In the genomic region with DNA sequence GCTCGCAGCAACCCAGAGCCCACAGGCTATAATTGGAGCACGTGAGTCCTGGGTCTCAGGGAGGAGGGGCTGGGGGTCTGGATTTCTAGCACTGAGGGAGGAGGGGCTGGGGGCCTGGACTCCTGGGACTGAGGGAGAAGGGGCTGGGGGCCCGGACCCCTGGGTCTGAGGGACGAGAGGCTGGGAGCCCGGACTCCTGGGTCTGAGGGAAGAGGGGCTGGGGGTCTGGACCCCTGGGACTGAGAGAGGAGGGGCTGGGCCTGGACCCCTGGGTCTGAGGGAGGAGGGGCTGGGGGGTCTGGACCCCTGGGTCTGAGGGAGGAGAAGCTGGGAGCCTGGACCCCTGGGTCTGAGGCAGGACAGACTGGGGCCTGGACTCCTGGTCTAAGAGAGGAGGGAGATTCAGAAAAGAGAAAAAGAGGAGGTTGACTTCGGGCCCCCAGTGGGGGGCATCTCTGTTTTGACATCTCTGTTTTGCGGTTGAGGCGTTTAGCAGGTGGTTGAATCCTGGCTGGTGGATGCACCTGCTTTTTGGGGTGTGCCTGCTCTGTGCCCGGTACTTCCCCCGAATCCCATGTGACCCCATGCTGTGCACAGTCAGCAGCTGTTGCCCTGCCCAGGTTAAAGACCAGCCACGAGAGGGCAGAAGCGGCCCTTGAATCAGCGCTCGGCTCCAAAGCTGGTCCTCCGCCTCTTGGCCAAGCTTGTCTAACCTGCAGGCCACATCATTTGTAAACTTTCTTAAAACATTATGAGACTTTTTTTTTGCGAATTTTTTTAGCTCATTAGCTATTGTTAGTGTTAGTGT, we compare ENCODE assay signal across 8 cellular contexts. TPM values are rescaled to one million over a fixed set of nuclear protein-coding genes. Genes with fewer than 3 reads are reported as not detected.
DNase-seq lines count a peak whose midpoint lies in the region; ATAC-seq and TF ChIP-seq lines count a peak whose summit lies in the region.

No MANE protein-coding gene starts in this region.

- peak; percentile 65 for TF ChIP-seq CTCF in retinal pigment epithelial cell (conservative IDR thresholded peaks at IDR 0.05; ENCODE audit: low read depth, low read length)

- H3K36me3 Mint-ChIP-seq in activated T-helper 17 cell treated with anti-CD3 and anti-CD28 coated beads, Interleukin-2, amount 50 U/mL, for 72 hours (ENCODE audit: low read depth) = peaks cover 22% of the 10 kb centered on the region

- ATAC-seq in GM18502 (IDR thresholded peaks at IDR 0.05; ENCODE audit: poor library complexity, unreplicated experiment) (peak; percentile 92), HG02759 (IDR thresholded peaks at IDR 0.05; ENCODE audit: unreplicated experiment) (peak; percentile 87), GM19455 (IDR thresholded peaks at IDR 0.05; ENCODE audit: unreplicated experiment) (no peak)
- ATAC-seq in activated T-helper 17 cell treated with anti-CD3 and anti-CD28 coated beads, Interleukin-2, amount 50 U/mL, for 72 hours (replicated peaks) = peak; percentile 98

- no peaks in the 10 kb centered on the region for H3K4me1 Mint-ChIP-seq in activated T-helper 17 cell treated with anti-CD3 and anti-CD28 coated beads, Interleukin-2, amount 50 U/mL, for 72 hours

- H3K27me3 Mint-ChIP-seq in activated T-helper 17 cell treated with anti-CD3 and anti-CD28 coated beads, Interleukin-2, amount 50 U/mL, for 72 hours = no peaks in the 10 kb centered on the region

- H3K4me3 ChIP-seq in retinal pigment epithelial cell (ENCODE audit: low read length) = no peak overlapping the region

- no peak overlapping the region for H3K4me3 Mint-ChIP-seq in activated T-helper 17 cell treated with anti-CD3 and anti-CD28 coated beads, Interleukin-2, amount 50 U/mL, for 72 hours

- H3K9me3 Mint-ChIP-seq in activated T-helper 17 cell treated with anti-CD3 and anti-CD28 coated beads, Interleukin-2, amount 50 U/mL, for 72 hours = no peaks in the 10 kb centered on the region

- intact Hi-C loops in head of caudate nucleus (cut with DNase I) = loop anchor here (10.0 kb wide), 1 partner anchor 79 kb away; no protein-coding TSS in a partner anchor

- DNase-seq in head of caudate nucleus = peak; percentile 13 to 76 (median 49)
- no peak for DNase-seq in retinal pigment epithelial cell (ENCODE audit: low read depth)
- no peak for DNase-seq in HK-2 (ENCODE audit: unreplicated experiment)

- no peak overlapping the region for H3K27ac Mint-ChIP-seq in activated T-helper 17 cell treated with anti-CD3 and anti-CD28 coated beads, Interleukin-2, amount 50 U/mL, for 72 hours

TF ChIP-seq in PFSK-1, 5 proteins besides CTCF, POLR2A, EP300 and RAD21:
- TF ChIP-seq, protein P1, sequence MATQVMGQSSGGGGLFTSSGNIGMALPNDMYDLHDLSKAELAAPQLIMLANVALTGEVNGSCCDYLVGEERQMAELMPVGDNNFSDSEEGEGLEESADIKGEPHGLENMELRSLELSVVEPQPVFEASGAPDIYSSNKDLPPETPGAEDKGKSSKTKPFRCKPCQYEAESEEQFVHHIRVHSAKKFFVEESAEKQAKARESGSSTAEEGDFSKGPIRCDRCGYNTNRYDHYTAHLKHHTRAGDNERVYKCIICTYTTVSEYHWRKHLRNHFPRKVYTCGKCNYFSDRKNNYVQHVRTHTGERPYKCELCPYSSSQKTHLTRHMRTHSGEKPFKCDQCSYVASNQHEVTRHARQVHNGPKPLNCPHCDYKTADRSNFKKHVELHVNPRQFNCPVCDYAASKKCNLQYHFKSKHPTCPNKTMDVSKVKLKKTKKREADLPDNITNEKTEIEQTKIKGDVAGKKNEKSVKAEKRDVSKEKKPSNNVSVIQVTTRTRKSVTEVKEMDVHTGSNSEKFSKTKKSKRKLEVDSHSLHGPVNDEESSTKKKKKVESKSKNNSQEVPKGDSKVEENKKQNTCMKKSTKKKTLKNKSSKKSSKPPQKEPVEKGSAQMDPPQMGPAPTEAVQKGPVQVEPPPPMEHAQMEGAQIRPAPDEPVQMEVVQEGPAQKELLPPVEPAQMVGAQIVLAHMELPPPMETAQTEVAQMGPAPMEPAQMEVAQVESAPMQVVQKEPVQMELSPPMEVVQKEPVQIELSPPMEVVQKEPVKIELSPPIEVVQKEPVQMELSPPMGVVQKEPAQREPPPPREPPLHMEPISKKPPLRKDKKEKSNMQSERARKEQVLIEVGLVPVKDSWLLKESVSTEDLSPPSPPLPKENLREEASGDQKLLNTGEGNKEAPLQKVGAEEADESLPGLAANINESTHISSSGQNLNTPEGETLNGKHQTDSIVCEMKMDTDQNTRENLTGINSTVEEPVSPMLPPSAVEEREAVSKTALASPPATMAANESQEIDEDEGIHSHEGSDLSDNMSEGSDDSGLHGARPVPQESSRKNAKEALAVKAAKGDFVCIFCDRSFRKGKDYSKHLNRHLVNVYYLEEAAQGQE (IDR thresholded peaks at IDR 0.05; ENCODE audit: insufficient read depth in 1 of 2, low read depth in 2 of 2, low read length in 2 of 2) = no peak
- TF ChIP-seq FOXP2 (optimal IDR thresholded peaks at IDR 0.05; ENCODE audit: borderline replicate concordance, extremely low read depth, extremely low read length, insufficient read depth) = peak; percentile 42

RNA-seq across cellular contexts. Expression of a gene that starts 10.5 kb away (rescaled TPM):
- polyA plus RNA-seq in PFSK-1 (2012; ENCODE audit: insufficient read length, low read depth) = 65.8 TPM
- total RNA-seq in activated T-helper 17 cell treated with anti-CD3 and anti-CD28 coated beads, Interleukin-2, amount 50 U/mL, for 72 hours = 10 to 100 TPM in 1 of 2 donors, 1 to 10 TPM in 1; 8.6 to 10.6 TPM

RNA-seq across cellular contexts. Expression of a gene that starts 17.1 kb away (rescaled TPM):
- polyA plus RNA-seq in PFSK-1 (2012; ENCODE audit: insufficient read length, low read depth) = 8.0 TPM
- total RNA-seq in activated T-helper 17 cell treated with anti-CD3 and anti-CD28 coated beads, Interleukin-2, amount 50 U/mL, for 72 hours = 1 to 10 TPM; 1.1 to 1.6 TPM

RNA-seq across cellular contexts. Expression of a gene that starts 40.8 kb away (rescaled TPM):
- polyA plus RNA-seq in PFSK-1 (2012; ENCODE audit: insufficient read length, low read depth) = not detected
- not detected for total RNA-seq in activated T-helper 17 cell treated with anti-CD3 and anti-CD28 coated beads, Interleukin-2, amount 50 U/mL, for 72 hours

RNA-seq across cellular contexts. Expression of a gene that starts 44.8 kb away (rescaled TPM):
- polyA plus RNA-seq in PFSK-1 (2012; ENCODE audit: insufficient read length, low read depth) = not detected
- not detected for total RNA-seq in activated T-helper 17 cell treated with anti-CD3 and anti-CD28 coated beads, Interleukin-2, amount 50 U/mL, for 72 hours

Comparison
In these comparisons a context has a peak if more than half of its experiments do, and no peak if none do; other contexts are left out.
1. DNase-seq: peak in head of caudate nucleus (42 of 42); none in retinal pigment epithelial cell (single experiment) and HK-2 (single experiment).